9 cellular contexts compared by ENCODE assay signal in the genomic region with DNA sequence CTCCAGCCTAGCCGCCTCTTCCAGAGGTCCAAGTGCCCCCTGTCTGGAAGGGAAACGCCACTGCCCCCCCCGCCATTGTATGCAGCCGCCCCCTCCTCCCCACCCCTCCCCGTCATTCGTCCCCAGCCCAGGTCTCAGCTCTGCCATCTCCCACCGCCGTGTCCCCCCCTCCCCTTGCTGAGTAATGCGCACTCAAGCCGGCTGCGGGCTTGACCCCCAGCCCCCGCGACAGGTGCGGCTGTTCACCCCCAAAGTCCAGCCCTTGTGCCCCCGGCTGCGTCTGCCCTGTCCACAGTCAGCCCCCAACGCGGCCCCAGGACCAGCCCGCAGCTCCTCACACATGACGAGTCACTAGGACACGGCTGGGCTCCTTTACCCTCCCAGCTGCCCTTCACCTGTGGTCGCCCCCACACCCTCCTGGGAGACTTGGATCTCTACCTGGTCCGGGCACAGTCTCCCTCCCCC. TPM values are rescaled to one million over a fixed set of nuclear protein-coding genes. Genes with fewer than 3 reads are reported as not detected.
DNase-seq lines count a peak whose midpoint lies in the region; ATAC-seq and TF ChIP-seq lines count a peak whose summit lies in the region.
"Had no signal": no experiment of that assay in that cellular context is flagged by ENCODE, and none has a peak within 500 bp of the region (broad histone marks: within the 10 kb centered on the region; RNA-seq: fewer than 3 reads in every experiment).

No MANE protein-coding gene starts in this region.

- CTCF ChIA-PET in CD4-positive, alpha-beta T cell (lab: Charles Lee) = interaction anchor here (1.8 kb wide), 1 partner anchor 283 kb away, joined by 7 read pairs; no protein-coding TSS in a partner anchor
- CTCF ChIA-PET in OCI-LY7 (lab: Charles Lee; ENCODE audit: unreplicated experiment) = interaction anchor here (0.6 kb wide), 1 partner anchor 25 kb away, joined by 3 read pairs; no protein-coding TSS in a partner anchor
- CTCF ChIA-PET in RWPE1 (lab: Yijun Ruan, JAX) = interaction anchor here (0.7 to 2.4 kb wide), 5 partner anchors 184 to 295 kb away, joined by 3 to 10 read pairs (median 4); no protein-coding TSS in a partner anchor

- no peaks in the 10 kb centered on the region for H3K79me2 ChIP-seq in OCI-LY7 (ENCODE audit: insufficient read depth, low read depth, low read length)

- no peak overlapping the region for H2AFZ ChIP-seq in OCI-LY7 (ENCODE audit: low read length)

- no peak overlapping the region for H3K27ac Mint-ChIP-seq in CD4-positive, alpha-beta T cell
- H3K27ac Mint-ChIP-seq in endothelial cell (ENCODE audit: unreplicated experiment) (no peak overlapping the region), nephron progenitor cell (no peak overlapping the region)

- peaks cover 29% of the 10 kb centered on the region for H3K4me1 Mint-ChIP-seq in CD4-positive, alpha-beta T cell (ENCODE audit: low read depth)
- peaks cover 28% of the 10 kb centered on the region for H3K4me1 Mint-ChIP-seq in endothelial cell (ENCODE audit: unreplicated experiment)
- peaks cover 30% of the 10 kb centered on the region for H3K4me1 Mint-ChIP-seq in nephron progenitor cell

- ATAC-seq in CD4-positive, alpha-beta T cell (ENCODE audit: poor library complexity) = no peak

- H3K4me2 ChIP-seq in OCI-LY7 (ENCODE audit: low read length) = peak overlapping the region; percentile 73; the same call in 1 of the 2 replicates

- peak overlapping the region; percentile 78 for H3K4me3 Mint-ChIP-seq in CD4-positive, alpha-beta T cell
- H3K4me3 Mint-ChIP-seq in endothelial cell (ENCODE audit: unreplicated experiment) (peak overlapping the region; percentile 97), nephron progenitor cell (peak overlapping the region; percentile 90)

- BruUV-seq in OCI-LY7 (replicated peaks; lab: Mats Ljungman, UMichigan) = no TSS peak

- in situ Hi-C loops in ACHN (cut with HindIII; ENCODE audit: low pct_ligation_motif_present, low pct_unique_long_range_greater_than_20kb, low sequenced_read_pairs) = loop anchor here (25.0 kb wide), 1 partner anchor 272 kb away; no protein-coding TSS in a partner anchor

- DNase-seq in CD4-positive, alpha-beta T cell = peak in 4 of 10 experiments; percentile 1 to 39 (median 12)
- DNase-seq in OCI-LY7 (ENCODE audit: low spot score) (no peak), endothelial cell (ENCODE audit: low spot score) (peak; percentile 43), nephron progenitor cell (peak; percentile 46), RWPE1 (ENCODE audit: low spot score) (no peak), NCI-H345 treated with DMSO at 0.1 percent for 48 hours (lab: John Stamatoyannopoulos, UW; ENCODE audit: unreplicated experiment) (no peak), ACHN (no peak), NOMO-1 (lab: John Stamatoyannopoulos, UW; ENCODE audit: unreplicated experiment in 2 of 2) (no peak)

- intact Hi-C loops in CD4-positive, alpha-beta T cell (cut with DNase I, micrococcal nuclease) = loop anchor here in 1 of 2 experiments (2.0 to 5.0 kb wide), 2 partner anchors 359 to 1092 kb away; a partner anchor contains a TSS
- intact Hi-C loops in OCI-LY7 (cut with micrococcal nuclease; ENCODE audit: unreplicated experiment) = no loop called here

- no peaks in the 10 kb centered on the region for H3K9me3 ChIP-seq in CD4-positive, alpha-beta T cell (ENCODE audit: control insufficient read depth, low read length)
- H3K9me3 ChIP-seq in OCI-LY7 (ENCODE audit: low read length) = no peaks in the 10 kb centered on the region

- H3K36me3 Mint-ChIP-seq in CD4-positive, alpha-beta T cell (ENCODE audit: low read depth) = no peaks in the 10 kb centered on the region
- peaks cover 22% of the 10 kb centered on the region for H3K36me3 Mint-ChIP-seq in endothelial cell (ENCODE audit: low read depth, unreplicated experiment)
- peaks cover 10% of the 10 kb centered on the region for H3K36me3 Mint-ChIP-seq in nephron progenitor cell (ENCODE audit: low read depth)

- no peaks in the 10 kb centered on the region for H3K4me1 ChIP-seq in OCI-LY7 (ENCODE audit: insufficient read depth, low read length, poor library complexity, severe bottlenecking)

- H3K9me2 ChIP-seq in OCI-LY7 (ENCODE audit: insufficient read depth, low read length) = no peaks in the 10 kb centered on the region

- POLR2A ChIA-PET in CD4-positive, alpha-beta T cell (lab: Charles Lee) = interaction anchor here (0.6 to 1.2 kb wide), 4 partner anchors 188 to 300 kb away, joined by 3 to 5 read pairs (median 3); no protein-coding TSS in a partner anchor
- POLR2A ChIA-PET in OCI-LY7 (lab: Charles Lee) (no interaction called here), RWPE1 (lab: Yijun Ruan, JAX; ENCODE audit: low non-redundant PET) (no interaction called here)

- H3K27ac ChIP-seq in CD4-positive, alpha-beta T cell (ENCODE audit: low read depth, low read length) = no peak overlapping the region
- no peak overlapping the region for H3K27ac ChIP-seq in OCI-LY7 (ENCODE audit: low read depth, low read length, poor library complexity, severe bottlenecking)
- H3K27ac ChIP-seq in RWPE1 = no peak overlapping the region
- H3K27ac ChIP-seq: epithelial cell of prostate had no signal

- H3K36me3 ChIP-seq in OCI-LY7 (ENCODE audit: insufficient read depth, low read length) = no peaks in the 10 kb centered on the region

- peaks cover 35% of the 10 kb centered on the region for H3K27me3 ChIP-seq in CD4-positive, alpha-beta T cell (ENCODE audit: control insufficient read depth, insufficient read depth, low read length)

- H4K20me1 ChIP-seq in OCI-LY7 (ENCODE audit: insufficient read depth, low read length) = no peaks in the 10 kb centered on the region

- TF ChIP-seq CTCF in CD4-positive, alpha-beta T cell (IDR thresholded peaks at IDR 0.05) = no peak
- TF ChIP-seq CTCF in OCI-LY7 (conservative IDR thresholded peaks at IDR 0.05; ENCODE audit: low read length) = no peak
- TF ChIP-seq CTCF in endothelial cell (IDR thresholded peaks at IDR 0.05; ENCODE audit: unreplicated experiment) = no peak
- no peak for TF ChIP-seq CTCF in nephron progenitor cell (IDR thresholded peaks at IDR 0.05)
- TF ChIP-seq CTCF in RWPE1 (conservative IDR thresholded peaks at IDR 0.05; ENCODE audit: low read depth) = no peak

- H3K27me3 Mint-ChIP-seq in CD4-positive, alpha-beta T cell = peaks cover 33% of the 10 kb centered on the region
- peaks cover 7% of the 10 kb centered on the region for H3K27me3 Mint-ChIP-seq in endothelial cell (ENCODE audit: unreplicated experiment)
- H3K27me3 Mint-ChIP-seq in nephron progenitor cell (ENCODE audit: low read depth, poor library complexity) = peaks cover 2% of the 10 kb centered on the region

- no peaks in the 10 kb centered on the region for H3K9me3 Mint-ChIP-seq in CD4-positive, alpha-beta T cell
- no peaks in the 10 kb centered on the region for H3K9me3 Mint-ChIP-seq in endothelial cell (ENCODE audit: unreplicated experiment)
- no peaks in the 10 kb centered on the region for H3K9me3 Mint-ChIP-seq in nephron progenitor cell

- peak overlapping the region; percentile 60 for H3K4me3 ChIP-seq in OCI-LY7 (ENCODE audit: low read depth, low read length, poor library complexity, severe bottlenecking)

RNA-seq across cellular contexts. Expression of a gene that starts 0.6 kb away (rescaled TPM):
- under 1 TPM; 0.47 to 0.75 TPM for total RNA-seq in CD4-positive, alpha-beta T cell
- total RNA-seq in OCI-LY7 (2014; rRNA removed; shearing (Covaris generic)) = not detected in 2 replicates
- not detected in 2 replicates for total RNA-seq in OCI-LY7 (2022)
- total RNA-seq in endothelial cell (ENCODE audit: unreplicated experiment) = 140 TPM

Comparison
In these comparisons a context has a peak if more than half of its experiments do, and no peak if none do; other contexts are left out.
1. DNase-seq: peak in endothelial cell (single experiment) and nephron progenitor cell (single experiment); none in OCI-LY7 (single experiment), RWPE1 (single experiment), NCI-H345 treated with DMSO at 0.1 percent for 48 hours (single experiment), ACHN (single experiment) and NOMO-1 (0 of 2).
2. RNA of a gene that starts 0.6 kb away (total RNA-seq): 140 TPM in endothelial cell (single experiment); 0.47 to 0.75 TPM in CD4-positive, alpha-beta T cell and not detected in OCI-LY7; every median in the first group is over 10 times any median in the second.
3. Peak in every context shown above with its lines, with median percentiles within 50 percentile points of each other: H3K4me3 Mint-ChIP-seq.